In genomic region chr22:40634119-40634903, GRCh38 we compare ENCODE assay signal across 11 cellular contexts. TPM values are rescaled to one million over a fixed set of nuclear protein-coding genes. Genes with fewer than 3 reads are reported as not detected.
DNase-seq lines count a peak whose midpoint lies in the region; ATAC-seq lines count a peak whose summit lies in the region.
"Had no signal": no experiment of that assay in that cellular context is flagged by ENCODE, and none has a peak within 500 bp of the region (broad histone marks: within the 10 kb centered on the region; RNA-seq: fewer than 3 reads in every experiment).

No MANE protein-coding gene starts in this region.

- H3K4me3 Mint-ChIP-seq in T-helper 2 cell treated with Interferon-gamma antibody and Interleukin-4, amounts not matched to agents 5 μg/mL and 100 μg/mL, for 36 hours = peak overlapping the region; percentile 14
- peak overlapping the region; percentile 41 for H3K4me3 Mint-ChIP-seq in T-helper 17 cell
- H3K4me3 Mint-ChIP-seq in immature natural killer cell = peak overlapping the region; percentile 86 to 92 (median 89)

- DNase-seq in T-helper 2 cell treated with Interferon-gamma antibody and Interleukin-4, amounts not matched to agents 5 μg/mL and 100 μg/mL, for 36 hours (ENCODE audit: low spot score) = no peak
- DNase-seq in T-helper 2 cell (no peak), T-helper 17 cell (no peak), immature natural killer cell (no peak), NCI-H2227 (lab: John Stamatoyannopoulos, UW; ENCODE audit: unreplicated experiment) (no peak), left colon (no peak), superior temporal gyrus (ENCODE audit: extremely low spot score) (no peak)
- DNase-seq: effector CD4-positive, alpha-beta T cell; NCI-H1930 had no signal

- H3K9me3 Mint-ChIP-seq in T-helper 2 cell treated with Interferon-gamma antibody and Interleukin-4, amounts not matched to agents 5 μg/mL and 100 μg/mL, for 36 hours = no peaks in the 10 kb centered on the region
- no peaks in the 10 kb centered on the region for H3K9me3 Mint-ChIP-seq in immature natural killer cell

- H3K9ac ChIP-seq in subcutaneous abdominal adipose tissue (ENCODE audit: low read length in 5 of 5) = peak overlapping the region in 3 of 5 donors; percentile 7 to 78 (median 33)

- no peak overlapping the region for H3K27ac Mint-ChIP-seq in T-helper 2 cell treated with Interferon-gamma antibody and Interleukin-4, amounts not matched to agents 5 μg/mL and 100 μg/mL, for 36 hours
- H3K27ac Mint-ChIP-seq in T-helper 17 cell (peak overlapping the region; percentile 83), immature natural killer cell (peak overlapping the region in 2 of 6 donors; percentile 14 to 82)

- intact Hi-C loops in left colon (cut with DNase I, micrococcal nuclease) = loop anchor here in 1 of 2 donors (10.0 kb wide), 1 partner anchor 120 kb away; no protein-coding TSS in a partner anchor

- no peak for ATAC-seq in T-helper 17 cell
- ATAC-seq in left colon = no peak

- no peaks in the 10 kb centered on the region for H3K27me3 ChIP-seq in subcutaneous abdominal adipose tissue (ENCODE audit: control insufficient read depth in 5 of 5, insufficient read depth in 4 of 5, low read length in 5 of 5)

- H3K36me3 Mint-ChIP-seq in T-helper 2 cell treated with Interferon-gamma antibody and Interleukin-4, amounts not matched to agents 5 μg/mL and 100 μg/mL, for 36 hours (ENCODE audit: low read depth) = peaks cover 4% of the 10 kb centered on the region
- H3K36me3 Mint-ChIP-seq in T-helper 17 cell (ENCODE audit: low read depth) (peaks cover 6% of the 10 kb centered on the region), immature natural killer cell (no peaks in the 10 kb centered on the region)

- H3K9me3 ChIP-seq in T-helper 17 cell (ENCODE audit: control insufficient read depth, low read length, poor library complexity, severe bottlenecking) (no peaks in the 10 kb centered on the region), subcutaneous abdominal adipose tissue (ENCODE audit: control insufficient read depth in 5 of 5, low read length in 5 of 5) (no peaks in the 10 kb centered on the region)

- H3K27me3 Mint-ChIP-seq in T-helper 2 cell treated with Interferon-gamma antibody and Interleukin-4, amounts not matched to agents 5 μg/mL and 100 μg/mL, for 36 hours (ENCODE audit: low read depth) = no peaks in the 10 kb centered on the region
- H3K27me3 Mint-ChIP-seq in T-helper 17 cell (no peaks in the 10 kb centered on the region), immature natural killer cell (ENCODE audit: low read depth in 3 of 3) (peaks cover 6 to 16% (median 10%) of the 10 kb centered on the region in 3 donors)

- peak overlapping the region in 4 of 5 donors; percentile 12 to 91 (median 87) for H3K4me3 ChIP-seq in subcutaneous abdominal adipose tissue (ENCODE audit: low read depth in 1 of 5, low read length in 5 of 5)

- H3K4me1 Mint-ChIP-seq in T-helper 2 cell treated with Interferon-gamma antibody and Interleukin-4, amounts not matched to agents 5 μg/mL and 100 μg/mL, for 36 hours (ENCODE audit: low read depth) = peaks cover 30% of the 10 kb centered on the region
- peaks cover 33% of the 10 kb centered on the region for H3K4me1 Mint-ChIP-seq in T-helper 17 cell
- peaks cover 49 to 74% of the 10 kb centered on the region in 2 donors for H3K4me1 Mint-ChIP-seq in immature natural killer cell

- H3K4me1 ChIP-seq in subcutaneous abdominal adipose tissue (ENCODE audit: control insufficient read depth in 5 of 5, insufficient read depth in 5 of 5, low read length in 5 of 5) = peaks cover 5 to 34% (median 33%) of the 10 kb centered on the region in 5 donors

- no peak overlapping the region for H3K27ac ChIP-seq in subcutaneous abdominal adipose tissue (ENCODE audit: low read depth, low read length)

- H3K36me3 ChIP-seq in subcutaneous abdominal adipose tissue (ENCODE audit: control insufficient read depth in 5 of 5, insufficient read depth in 5 of 5, low read length in 5 of 5) = no peaks in the 10 kb centered on the region

RNA-seq across cellular contexts. Expression of gene MRTFA, which starts 2.2 kb away (rescaled TPM):
- total RNA-seq in T-helper 17 cell = 10 to 100 TPM; 70.1 to 71.5 TPM
- polyA plus RNA-seq in immature natural killer cell = 10 to 100 TPM in 1 of 3 donors, 1 to 10 TPM in 2; 5.0 to 23.5 (median 7.3) TPM
- 10 to 100 TPM; 42.1 to 44.4 TPM for total RNA-seq in left colon

RNA-seq across cellular contexts. Expression of gene MCHR1, which starts 45.0 kb away (rescaled TPM):
- total RNA-seq in T-helper 17 cell = not detected
- polyA plus RNA-seq in immature natural killer cell = not detected
- total RNA-seq in left colon = not detected
- total RNA-seq: T-helper 1 cell treated with Interleukin-12 subunit alpha and Interleukin-12 subunit beta and Interleukin-4 antibody, amounts not matched to agents 30 ng/mL and 1 ng/mL, for 36 hours had no signal

Comparison
In these comparisons a context has a peak if more than half of its experiments do, and no peak if none do; other contexts are left out.
1. H3K4me3 Mint-ChIP-seq: peak in every context shown above with its lines; median percentile 89 in immature natural killer cell; 41 in T-helper 17 cell; 14 in T-helper 2 cell treated with Interferon-gamma antibody and Interleukin-4, amounts not matched to agents 5 μg/mL and 100 μg/mL, for 36 hours.